ENCODE assay signal across 8 cellular contexts in the genomic region with DNA sequence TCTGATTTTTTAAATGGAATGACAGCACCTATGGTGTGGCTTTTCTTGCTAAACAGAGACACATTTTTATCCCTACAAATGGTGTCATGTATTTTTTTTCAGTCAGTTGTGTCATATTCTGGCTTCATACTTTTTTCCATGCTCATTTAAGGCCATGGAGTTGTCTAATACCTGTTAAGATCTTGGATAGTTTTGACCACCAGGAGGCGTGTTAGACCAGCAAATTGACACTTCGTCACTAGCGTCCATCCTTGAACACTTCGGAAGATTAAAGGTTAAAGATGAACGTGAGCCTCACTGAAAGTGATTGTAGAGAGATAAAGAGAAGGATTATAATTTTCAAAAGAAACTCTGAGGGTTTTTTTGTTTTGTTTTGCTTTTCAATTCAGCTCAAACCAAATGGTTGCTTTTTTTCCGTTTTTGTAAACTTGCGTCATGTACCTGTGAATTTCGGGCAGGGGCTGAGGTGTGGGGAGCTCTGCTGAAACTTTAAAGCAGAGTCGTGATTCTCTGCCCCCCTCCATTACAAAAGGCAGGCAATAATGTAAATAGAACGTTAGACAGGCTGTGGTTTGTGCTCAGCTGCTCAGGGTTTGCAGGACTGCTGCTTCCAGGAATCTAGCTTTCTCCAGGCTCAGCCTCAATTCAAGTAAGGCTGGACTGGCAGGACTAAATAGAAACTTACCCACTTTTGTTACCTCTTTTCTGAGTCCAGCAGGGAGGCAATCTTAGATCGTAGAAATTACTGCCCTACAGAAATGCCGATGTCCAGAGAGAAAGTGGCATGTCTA.
A peak's percentile ranks its signal among the peaks of the same experiment; 100 is the strongest.
DNase-seq lines count a peak whose midpoint lies in the region; ATAC-seq, FAIRE-seq and TF ChIP-seq lines count a peak whose summit lies in the region.

No MANE protein-coding gene starts in this region.

- DNase-seq in AG04450 (ENCODE audit: low read depth, low spot score) = peak; percentile 4
- no peak for DNase-seq in GM06990 (ENCODE audit: extremely low read depth, insufficient read length)
- DNase-seq in OCI-M1 (lab: John Stamatoyannopoulos, UW) = peak; percentile 91
- DNase-seq in cerebellar cortex (ENCODE audit: low spot score) = peak; percentile 51
- peak; percentile 84 for DNase-seq in HepG2 (ENCODE audit: low spot score)
- peak in 1 of 2 donors; percentile 84 for DNase-seq in tibial nerve (ENCODE audit: low spot score in 2 of 2)

- no peaks in the 10 kb centered on the region for H3F3A ChIP-seq in Loucy (ENCODE audit: low read depth)

- no peak for TF ChIP-seq EP300 in HepG2 (IDR thresholded peaks at IDR 0.05; ENCODE audit: low read depth in 2 of 2, low read length in 2 of 2)
- TF ChIP-seq EP300 in HepG2 (CRISPR knock-in tag; IDR thresholded peaks at IDR 0.05; ENCODE audit: borderline replicate concordance) = no peak
- no peak for TF ChIP-seq EP300 in tibial nerve (IDR thresholded peaks at IDR 0.05)

- H3K36me3 ChIP-seq in GM06990 (ENCODE audit: control insufficient read depth, insufficient read depth, low read length) (no peaks in the 10 kb centered on the region), Loucy (ENCODE audit: insufficient read depth, low read length) (no peaks in the 10 kb centered on the region), HepG2 (replicated peaks in 1 of 2; ENCODE audit: control insufficient read depth in 1 of 2, insufficient read depth in 2 of 2, low read length in 2 of 2) (no peaks in the 10 kb centered on the region), tibial nerve (no peaks in the 10 kb centered on the region)

- in situ Hi-C loops in HepG2 (cut with HindIII; ENCODE audit: extremely low pct_ligation_motif_present, low pct_unique_long_range_greater_than_20kb) = loop anchor here (5.0 to 25.0 kb wide), 6 partner anchors 113 to 1003 kb away; no protein-coding TSS in a partner anchor

- POLR2A ChIA-PET in AG04450 (lab: Yijun Ruan, JAX) = no interaction called here
- POLR2A ChIA-PET in HepG2 (lab: Yijun Ruan, JAX) = interaction anchor here (0.9 to 2.0 kb wide), 3 partner anchors 245 to 1011 kb away, joined by 3 to 7 read pairs (median 4); partner anchors contain the start of genes FOXA2 and NXT1

- H2AFZ ChIP-seq in Loucy (ENCODE audit: low read length) (no peak overlapping the region), HepG2 (ENCODE audit: low read length) (no peak overlapping the region)

- no TSS peak for BruUV-seq in HepG2 (replicated peaks; lab: Mats Ljungman, UMichigan)

- H4K20me1 ChIP-seq in Loucy (ENCODE audit: insufficient read depth, low read length, poor library complexity, severe bottlenecking) = no peaks in the 10 kb centered on the region
- H4K20me1 ChIP-seq in HepG2 (ENCODE audit: insufficient read depth, low read length) = no peaks in the 10 kb centered on the region

- H3K4me1 ChIP-seq in Loucy (ENCODE audit: insufficient read depth, low read length, poor library complexity, severe bottlenecking) = no peaks in the 10 kb centered on the region
- peaks cover 5% of the 10 kb centered on the region; the same call in 1 of the 2 replicates for H3K4me1 ChIP-seq in HepG2 (ENCODE audit: insufficient read depth, low read length)
- H3K4me1 ChIP-seq in tibial nerve = no peaks in the 10 kb centered on the region

- TF ChIP-seq RAD21 in HepG2 (CRISPR knock-in tag; IDR thresholded peaks at IDR 0.05) = peak; percentile 95

- H3K9me3 ChIP-seq in AG04450 (ENCODE audit: control insufficient read depth, insufficient read depth, low read length) = peaks cover 3% of the 10 kb centered on the region; the same call in 1 of the 2 replicates
- H3K9me3 ChIP-seq in Loucy (ENCODE audit: insufficient read depth, low read depth, low read length) = no peaks in the 10 kb centered on the region
- no peaks in the 10 kb centered on the region for H3K9me3 ChIP-seq in HepG2 (ENCODE audit: low read length)
- H3K9me3 ChIP-seq in tibial nerve = no peaks in the 10 kb centered on the region

- H3K9me2 ChIP-seq in Loucy (replicated peaks; ENCODE audit: low read depth, low read length) = no peaks in the 10 kb centered on the region

- intact Hi-C loops in HepG2 (cut with micrococcal nuclease; ENCODE audit: unreplicated experiment) = loop anchor here (1.0 to 2.0 kb wide), 6 partner anchors 100 to 1002 kb away; no protein-coding TSS in a partner anchor

- H3K27ac ChIP-seq in AG04450 (ENCODE audit: low read depth, low read length) = no peak overlapping the region
- no peak overlapping the region for H3K27ac ChIP-seq in HepG2 (ENCODE audit: extremely low read length, insufficient read depth, low read length)
- H3K27ac ChIP-seq in tibial nerve = no peak overlapping the region

- ATAC-seq in HepG2 (peak; percentile 77), GM18511 (IDR thresholded peaks at IDR 0.05; ENCODE audit: unreplicated experiment) (no peak)

- TF ChIP-seq POLR2A in HepG2 (IDR thresholded peaks at IDR 0.05; ENCODE audit: insufficient read depth in 1 of 2, low read depth in 2 of 2, low read length in 2 of 2) (no peak), tibial nerve (IDR thresholded peaks at IDR 0.05) (no peak)

- H3K27me3 ChIP-seq in AG04450 (ENCODE audit: control insufficient read depth, insufficient read depth, low read length) (no peaks in the 10 kb centered on the region), GM06990 (replicated peaks; ENCODE audit: control insufficient read depth, insufficient read depth, low read length) (no peaks in the 10 kb centered on the region), Loucy (ENCODE audit: insufficient read depth, low read length, poor library complexity, severe bottlenecking) (no peaks in the 10 kb centered on the region), HepG2 (ENCODE audit: control insufficient read depth in 1 of 2, insufficient read depth in 2 of 2, low read length in 2 of 2) (peaks cover 0 to 9% of the 10 kb centered on the region in 2 experiments; a peak in 1 of 5 replicates), tibial nerve (no peaks in the 10 kb centered on the region)

- CTCF ChIA-PET in AG04450 (lab: Charles Lee) = interaction anchor here (0.6 to 2.6 kb wide), 8 partner anchors 10 to 678 kb away, joined by 3 to 32 read pairs (median 4); no protein-coding TSS in a partner anchor
- CTCF ChIA-PET in HepG2 (lab: Yijun Ruan, JAX; ENCODE audit: low intra/inter-chr PET ratio, low total read pairs) = interaction anchor here (1.2 to 9.0 kb wide), 6 partner anchors 47 to 352 kb away, joined by 3 to 231 read pairs (median 10); no protein-coding TSS in a partner anchor

- WGBS in HepG2 (ENCODE audit: low lambda C conversion rate) = 27% methylated on average over 12 of the region's 12 CpGs
- WGBS in tibial nerve, 2 donors = 29 to 33% methylated on average over 12 of the region's 12 CpGs

- H3K4me3 ChIP-seq in AG04450 (ENCODE audit: low read depth, low read length) (no peak overlapping the region), GM06990 (replicated peaks; ENCODE audit: low read depth, low read length) (no peak overlapping the region), Loucy (ENCODE audit: low read length, poor library complexity, severe bottlenecking) (no peak overlapping the region), HepG2 (replicated peaks in 1 of 3; ENCODE audit: insufficient read depth in 1 of 3, low read depth in 2 of 3, low read length in 3 of 3) (no peak overlapping the region), tibial nerve (no peak overlapping the region)

- peak; percentile 94 for FAIRE-seq in HepG2 (lab: Jason Lieb, UNC)

- H3K9ac ChIP-seq in Loucy (ENCODE audit: low read depth, low read length, poor library complexity, severe bottlenecking) (no peak overlapping the region), HepG2 (ENCODE audit: insufficient read depth, low read depth, low read length) (no peak overlapping the region)

- H3K4me2 ChIP-seq in Loucy (ENCODE audit: low read depth, low read length, poor library complexity, severe bottlenecking) (no peak overlapping the region), HepG2 (ENCODE audit: low read depth, low read length) (no peak overlapping the region)

- no peaks in the 10 kb centered on the region for H3K79me2 ChIP-seq in Loucy (ENCODE audit: insufficient read depth, low read length)
- H3K79me2 ChIP-seq in HepG2 (ENCODE audit: insufficient read depth, low read length) = no peaks in the 10 kb centered on the region

- peak; percentile 77 for TF ChIP-seq CTCF in AG04450 (IDR thresholded peaks at IDR 0.05; ENCODE audit: low read depth, low read length)
- TF ChIP-seq CTCF in GM06990 (IDR thresholded peaks at IDR 0.05; ENCODE audit: insufficient read depth, low read length, poor library complexity, severe bottlenecking) = peak; percentile 73
- peak; percentile 99 for TF ChIP-seq CTCF in Loucy (conservative IDR thresholded peaks at IDR 0.05; ENCODE audit: low read length)
- peak; percentile 96 for TF ChIP-seq CTCF in HepG2 (CRISPR knock-in tag; IDR thresholded peaks at IDR 0.05)
- TF ChIP-seq CTCF in tibial nerve (IDR thresholded peaks at IDR 0.05) = peak; percentile 45 to 78 (median 61)

TF ChIP-seq in HepG2, 621 proteins besides CTCF, POLR2A, EP300 and RAD21 (continues in another document):
- TF ChIP-seq, protein P1, sequence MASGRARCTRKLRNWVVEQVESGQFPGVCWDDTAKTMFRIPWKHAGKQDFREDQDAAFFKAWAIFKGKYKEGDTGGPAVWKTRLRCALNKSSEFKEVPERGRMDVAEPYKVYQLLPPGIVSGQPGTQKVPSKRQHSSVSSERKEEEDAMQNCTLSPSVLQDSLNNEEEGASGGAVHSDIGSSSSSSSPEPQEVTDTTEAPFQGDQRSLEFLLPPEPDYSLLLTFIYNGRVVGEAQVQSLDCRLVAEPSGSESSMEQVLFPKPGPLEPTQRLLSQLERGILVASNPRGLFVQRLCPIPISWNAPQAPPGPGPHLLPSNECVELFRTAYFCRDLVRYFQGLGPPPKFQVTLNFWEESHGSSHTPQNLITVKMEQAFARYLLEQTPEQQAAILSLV (CRISPR knock-in tag; IDR thresholded peaks at IDR 0.05; ENCODE audit: borderline replicate concordance) = no peak
- no peak for TF ChIP-seq ZNF607 (CRISPR knock-in tag; IDR thresholded peaks at IDR 0.05; ENCODE audit: borderline replicate concordance)
- peak; percentile 94 for TF ChIP-seq ZNF652 (CRISPR knock-in tag; IDR thresholded peaks at IDR 0.05; ENCODE audit: borderline replicate concordance, low read depth)
- TF ChIP-seq HOXD1 (CRISPR knock-in tag; IDR thresholded peaks at IDR 0.05) = no peak
- TF ChIP-seq RFX5 (IDR thresholded peaks at IDR 0.05; ENCODE audit: low read depth, low read length) = no peak
- TF ChIP-seq ZNF644 (CRISPR knock-in tag; IDR thresholded peaks at IDR 0.05; ENCODE audit: low read depth) = no peak; the same call in 1 of the 2 replicates
- TF ChIP-seq PHF5A (CRISPR knock-in tag; IDR thresholded peaks at IDR 0.05; ENCODE audit: low read depth, unreplicated experiment) = peak; percentile 80
- no peak for TF ChIP-seq ZNF737 (CRISPR knock-in tag; IDR thresholded peaks at IDR 0.05; ENCODE audit: borderline replicate concordance)
- no peak for TF ChIP-seq CCDC6 (CRISPR knock-in tag; IDR thresholded peaks at IDR 0.05)
- no peak for TF ChIP-seq POGZ (CRISPR knock-in tag; IDR thresholded peaks at IDR 0.05)
- TF ChIP-seq ZNF24 (IDR thresholded peaks at IDR 0.05) = 0 out of 2 replicates have a peak, but pooled peaks have one; percentile 22
- TF ChIP-seq PRPF4 (IDR thresholded peaks at IDR 0.05; ENCODE audit: low read depth, low read length, poor library complexity, severe bottlenecking) = no peak
- no peak for TF ChIP-seq ZNF839 (CRISPR knock-in tag; IDR thresholded peaks at IDR 0.05; ENCODE audit: borderline replicate concordance)
- TF ChIP-seq ZNF589 (CRISPR knock-in tag; conservative IDR thresholded peaks at IDR 0.05) = no peak
